In the genomic region with DNA sequence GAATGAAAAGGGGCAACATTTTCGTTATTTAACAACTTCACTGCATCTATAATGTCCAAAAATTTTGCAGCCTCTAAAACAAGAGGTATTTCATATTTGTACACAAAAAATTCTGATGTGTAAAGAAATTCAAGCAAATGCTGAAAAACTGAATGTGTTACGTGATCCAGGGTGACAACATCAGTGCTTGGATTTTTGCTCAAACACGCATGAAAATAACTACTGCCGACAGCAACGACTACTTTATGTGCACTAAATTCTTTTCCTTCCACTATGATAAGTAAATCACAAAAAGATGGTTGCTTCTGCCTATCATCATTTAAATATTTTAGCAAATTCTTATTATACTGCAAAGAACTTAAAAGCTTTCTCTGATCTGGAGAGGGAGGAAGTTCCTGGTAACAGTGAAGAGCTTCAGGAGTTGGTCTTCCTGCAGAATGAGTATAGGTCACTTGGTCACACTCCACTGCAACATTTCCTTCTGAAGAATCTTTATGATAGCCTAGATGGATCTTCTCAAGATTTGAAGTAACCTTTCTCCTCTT, we compare ENCODE assay signal across 8 cellular contexts. TPM values are rescaled to one million over a fixed set of nuclear protein-coding genes. Genes with fewer than 3 reads are reported as not detected.
A peak's percentile ranks its signal among the peaks of the same experiment; 100 is the strongest.
DNase-seq lines count a peak whose midpoint lies in the region; ATAC-seq and TF ChIP-seq lines count a peak whose summit lies in the region.

No MANE protein-coding gene starts in this region.

- no peak for DNase-seq in AG04449 (ENCODE audit: low read depth, low spot score)
- DNase-seq in H7, result no peak
- DNase-seq in upper lobe of right lung, result no peak
- no peak for DNase-seq in epidermal melanocyte (ENCODE audit: insufficient read length, low spot score)
- DNase-seq in NCI-H226, result no peak

- WGBS in liver, result 59% methylated on average over 5 of the region's 5 CpGs

- peaks cover 2 to 37% (median 12%) of the 10 kb centered on the region in 4 donors for H3K4me1 ChIP-seq in liver (ENCODE audit: control insufficient read depth in 4 of 4, insufficient read depth in 4 of 4, low read length in 3 of 4)
- H3K4me1 ChIP-seq in upper lobe of right lung, result peaks cover 36% of the 10 kb centered on the region

- intact Hi-C loops in upper lobe of right lung (cut with DNase I), result no loop called here

- no peaks in the 10 kb centered on the region for H3K9me3 ChIP-seq in liver (ENCODE audit: control insufficient read depth in 4 of 4, low read length in 3 of 4)
- no peaks in the 10 kb centered on the region for H3K9me3 ChIP-seq in upper lobe of right lung

- ATAC-seq in upper lobe of right lung (no peak), HG03460 (IDR thresholded peaks at IDR 0.05; ENCODE audit: unreplicated experiment) (no peak)

- H3K4me3 Mint-ChIP-seq in activated naive CD8-positive, alpha-beta T cell, result peak overlapping the region; percentile 95

- H3K4me3 ChIP-seq in AG04449 (ENCODE audit: low read depth, low read length) (peak overlapping the region; percentile 82), H7 (ENCODE audit: insufficient read depth, low read depth, low read length) (peak overlapping the region; percentile 82), liver (ENCODE audit: low read depth in 1 of 3, low read length in 3 of 3) (peak overlapping the region; percentile 79 to 96 (median 94)), upper lobe of right lung (peak overlapping the region; percentile 88)

- H3K36me3 ChIP-seq in H7 (replicated peaks; ENCODE audit: control insufficient read depth, insufficient read depth, low read length) (no peaks in the 10 kb centered on the region), liver (ENCODE audit: control insufficient read depth in 4 of 4, insufficient read depth in 3 of 4, low read depth in 1 of 4, low read length in 3 of 4) (no peaks in the 10 kb centered on the region), upper lobe of right lung (no peaks in the 10 kb centered on the region)

- H3K27me3 ChIP-seq in H7 (ENCODE audit: control insufficient read depth, insufficient read depth, low read length) (no peaks in the 10 kb centered on the region), liver (ENCODE audit: control insufficient read depth in 4 of 4, insufficient read depth in 4 of 4, low read length in 3 of 4) (no peaks in the 10 kb centered on the region), upper lobe of right lung (no peaks in the 10 kb centered on the region)

- no peaks in the 10 kb centered on the region for H3K9me3 Mint-ChIP-seq in activated naive CD8-positive, alpha-beta T cell (ENCODE audit: low read depth)

- TF ChIP-seq RAD21 in liver (IDR thresholded peaks at IDR 0.05), result no peak

- CTCF ChIA-PET in AG04449 (lab: Yijun Ruan, JAX), result no interaction called here

- POLR2A ChIA-PET in AG04449 (lab: Yijun Ruan, JAX), result no interaction called here

- H3K27ac ChIP-seq in liver (ENCODE audit: low read depth in 1 of 2, low read length in 2 of 2), result no peak overlapping the region
- H3K27ac ChIP-seq in upper lobe of right lung, result peak overlapping the region; percentile 94

- peaks cover 3% of the 10 kb centered on the region for H3K36me3 Mint-ChIP-seq in activated naive CD8-positive, alpha-beta T cell

- TF ChIP-seq CTCF in AG04449 (IDR thresholded peaks at IDR 0.05; ENCODE audit: insufficient read depth, low read length, missing control alignments) (no peak), liver (IDR thresholded peaks at IDR 0.05; ENCODE audit: low read depth, low read length, missing input control) (no peak), upper lobe of right lung (IDR thresholded peaks at IDR 0.05) (no peak)

- H3K9ac ChIP-seq in liver (ENCODE audit: low read depth in 1 of 2, low read length in 2 of 2), result no peak overlapping the region

- no peaks in the 10 kb centered on the region for H3K27me3 Mint-ChIP-seq in activated naive CD8-positive, alpha-beta T cell

- H3K4me1 Mint-ChIP-seq in activated naive CD8-positive, alpha-beta T cell (ENCODE audit: low read depth), result peaks cover 66% of the 10 kb centered on the region

- H3K27ac Mint-ChIP-seq in activated naive CD8-positive, alpha-beta T cell, result peak overlapping the region; percentile 91

TF ChIP-seq in liver, 16 proteins besides CTCF, POLR2A, EP300 and RAD21:
- no peak for TF ChIP-seq NR2F2 (IDR thresholded peaks at IDR 0.05)
- TF ChIP-seq, protein P1, sequence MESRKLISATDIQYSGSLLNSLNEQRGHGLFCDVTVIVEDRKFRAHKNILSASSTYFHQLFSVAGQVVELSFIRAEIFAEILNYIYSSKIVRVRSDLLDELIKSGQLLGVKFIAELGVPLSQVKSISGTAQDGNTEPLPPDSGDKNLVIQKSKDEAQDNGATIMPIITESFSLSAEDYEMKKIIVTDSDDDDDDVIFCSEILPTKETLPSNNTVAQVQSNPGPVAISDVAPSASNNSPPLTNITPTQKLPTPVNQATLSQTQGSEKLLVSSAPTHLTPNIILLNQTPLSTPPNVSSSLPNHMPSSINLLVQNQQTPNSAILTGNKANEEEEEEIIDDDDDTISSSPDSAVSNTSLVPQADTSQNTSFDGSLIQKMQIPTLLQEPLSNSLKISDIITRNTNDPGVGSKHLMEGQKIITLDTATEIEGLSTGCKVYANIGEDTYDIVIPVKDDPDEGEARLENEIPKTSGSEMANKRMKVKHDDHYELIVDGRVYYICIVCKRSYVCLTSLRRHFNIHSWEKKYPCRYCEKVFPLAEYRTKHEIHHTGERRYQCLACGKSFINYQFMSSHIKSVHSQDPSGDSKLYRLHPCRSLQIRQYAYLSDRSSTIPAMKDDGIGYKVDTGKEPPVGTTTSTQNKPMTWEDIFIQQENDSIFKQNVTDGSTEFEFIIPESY (IDR thresholded peaks at IDR 0.05), result no peak
- no peak for TF ChIP-seq HNF4A (conservative IDR thresholded peaks at IDR 0.05)
- TF ChIP-seq, protein P2, sequence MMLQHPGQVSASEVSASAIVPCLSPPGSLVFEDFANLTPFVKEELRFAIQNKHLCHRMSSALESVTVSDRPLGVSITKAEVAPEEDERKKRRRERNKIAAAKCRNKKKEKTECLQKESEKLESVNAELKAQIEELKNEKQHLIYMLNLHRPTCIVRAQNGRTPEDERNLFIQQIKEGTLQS (IDR thresholded peaks at IDR 0.05), result no peak
- TF ChIP-seq, protein P3, sequence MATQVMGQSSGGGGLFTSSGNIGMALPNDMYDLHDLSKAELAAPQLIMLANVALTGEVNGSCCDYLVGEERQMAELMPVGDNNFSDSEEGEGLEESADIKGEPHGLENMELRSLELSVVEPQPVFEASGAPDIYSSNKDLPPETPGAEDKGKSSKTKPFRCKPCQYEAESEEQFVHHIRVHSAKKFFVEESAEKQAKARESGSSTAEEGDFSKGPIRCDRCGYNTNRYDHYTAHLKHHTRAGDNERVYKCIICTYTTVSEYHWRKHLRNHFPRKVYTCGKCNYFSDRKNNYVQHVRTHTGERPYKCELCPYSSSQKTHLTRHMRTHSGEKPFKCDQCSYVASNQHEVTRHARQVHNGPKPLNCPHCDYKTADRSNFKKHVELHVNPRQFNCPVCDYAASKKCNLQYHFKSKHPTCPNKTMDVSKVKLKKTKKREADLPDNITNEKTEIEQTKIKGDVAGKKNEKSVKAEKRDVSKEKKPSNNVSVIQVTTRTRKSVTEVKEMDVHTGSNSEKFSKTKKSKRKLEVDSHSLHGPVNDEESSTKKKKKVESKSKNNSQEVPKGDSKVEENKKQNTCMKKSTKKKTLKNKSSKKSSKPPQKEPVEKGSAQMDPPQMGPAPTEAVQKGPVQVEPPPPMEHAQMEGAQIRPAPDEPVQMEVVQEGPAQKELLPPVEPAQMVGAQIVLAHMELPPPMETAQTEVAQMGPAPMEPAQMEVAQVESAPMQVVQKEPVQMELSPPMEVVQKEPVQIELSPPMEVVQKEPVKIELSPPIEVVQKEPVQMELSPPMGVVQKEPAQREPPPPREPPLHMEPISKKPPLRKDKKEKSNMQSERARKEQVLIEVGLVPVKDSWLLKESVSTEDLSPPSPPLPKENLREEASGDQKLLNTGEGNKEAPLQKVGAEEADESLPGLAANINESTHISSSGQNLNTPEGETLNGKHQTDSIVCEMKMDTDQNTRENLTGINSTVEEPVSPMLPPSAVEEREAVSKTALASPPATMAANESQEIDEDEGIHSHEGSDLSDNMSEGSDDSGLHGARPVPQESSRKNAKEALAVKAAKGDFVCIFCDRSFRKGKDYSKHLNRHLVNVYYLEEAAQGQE (IDR thresholded peaks at IDR 0.05), result no peak
- TF ChIP-seq JUND (IDR thresholded peaks at IDR 0.05), result no peak
- TF ChIP-seq SP1 (IDR thresholded peaks at IDR 0.05), result no peak
- no peak for TF ChIP-seq EGR1 (IDR thresholded peaks at IDR 0.05; ENCODE audit: low read depth in 2 of 2)
- no peak for TF ChIP-seq TAF1 (conservative IDR thresholded peaks at IDR 0.05)
- no peak for TF ChIP-seq RXRA (IDR thresholded peaks at IDR 0.05)
- TF ChIP-seq FOXA2 (IDR thresholded peaks at IDR 0.05), result no peak
- TF ChIP-seq HNF4G (IDR thresholded peaks at IDR 0.05), result no peak
- TF ChIP-seq FOXA1 (IDR thresholded peaks at IDR 0.05), result no peak
- no peak for TF ChIP-seq GABPA (IDR thresholded peaks at IDR 0.05 in 1 of 2, conservative IDR thresholded peaks at IDR 0.05 in 1 of 2)

RNA-seq across cellular contexts. Expression of a gene that starts 1.1 kb away (rescaled TPM):
- total RNA-seq in H7 (2014; rRNA removed; shearing (Covaris generic)), result 7.3 and 10.8 TPM in 2 replicates
- 1 to 10 TPM; 4.6 to 5.9 TPM for total RNA-seq in liver
- polyA plus RNA-seq in liver, result 1 to 10 TPM; 1.7 TPM
- total RNA-seq in upper lobe of right lung, result 14.5 TPM

RNA-seq across cellular contexts. Expression of a gene that starts 53.5 kb away (rescaled TPM):
- total RNA-seq in H7 (2014; rRNA removed; shearing (Covaris generic)), result 48.3 and 65.0 TPM in 2 replicates
- total RNA-seq in liver (10 to 100 TPM in 1 of 2 donors, under 1 TPM in 1; 0.17 to 45.3 TPM), upper lobe of right lung (0.46 TPM)
- 1 to 10 TPM in 1 of 2 donors, under 1 TPM in 1; 0.49 to 1.2 TPM for polyA plus RNA-seq in liver
